2 cellular contexts compared by ENCODE assay signal in the genomic region with DNA sequence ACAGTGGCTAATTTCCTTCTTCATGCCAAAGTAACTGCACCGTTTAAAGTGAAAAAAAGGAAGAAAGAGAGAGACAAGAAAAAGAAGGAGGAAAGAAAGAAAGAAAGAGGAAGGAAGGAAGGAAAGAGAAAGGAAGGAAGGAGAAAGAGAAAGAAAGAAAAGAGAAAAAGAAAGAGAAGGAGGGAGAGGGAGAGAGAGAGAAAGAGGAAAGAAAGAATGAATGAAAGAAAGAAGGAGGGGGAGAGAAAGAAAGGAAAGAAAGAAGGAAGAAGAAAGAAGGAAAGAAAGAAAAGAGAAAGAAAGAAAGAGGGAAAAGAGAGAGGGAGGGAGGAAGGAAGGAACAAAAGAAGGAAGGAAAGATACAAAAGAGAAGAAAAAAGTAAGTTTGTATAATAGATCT.
TF ChIP-seq lines count a peak whose summit lies in the region.

No MANE protein-coding gene starts in this region.

TF ChIP-seq in HepG2, 621 proteins besides CTCF, POLR2A, EP300 and RAD21:
- no peak for TF ChIP-seq RBFOX2 (IDR thresholded peaks at IDR 0.05; ENCODE audit: low read depth, low read length)
- TF ChIP-seq, protein P1, sequence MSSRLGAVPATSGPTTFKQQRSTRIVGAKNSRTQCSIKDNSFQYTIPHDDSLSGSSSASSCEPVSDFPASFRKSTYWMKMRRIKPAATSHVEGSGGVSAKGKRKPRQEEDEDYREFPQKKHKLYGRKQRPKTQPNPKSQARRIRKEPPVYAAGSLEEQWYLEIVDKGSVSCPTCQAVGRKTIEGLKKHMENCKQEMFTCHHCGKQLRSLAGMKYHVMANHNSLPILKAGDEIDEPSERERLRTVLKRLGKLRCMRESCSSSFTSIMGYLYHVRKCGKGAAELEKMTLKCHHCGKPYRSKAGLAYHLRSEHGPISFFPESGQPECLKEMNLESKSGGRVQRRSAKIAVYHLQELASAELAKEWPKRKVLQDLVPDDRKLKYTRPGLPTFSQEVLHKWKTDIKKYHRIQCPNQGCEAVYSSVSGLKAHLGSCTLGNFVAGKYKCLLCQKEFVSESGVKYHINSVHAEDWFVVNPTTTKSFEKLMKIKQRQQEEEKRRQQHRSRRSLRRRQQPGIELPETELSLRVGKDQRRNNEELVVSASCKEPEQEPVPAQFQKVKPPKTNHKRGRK (CRISPR knock-in tag; IDR thresholded peaks at IDR 0.05), result 0 out of 2 replicates have a peak, but pooled peaks have one; percentile 44

TF ChIP-seq in K562, 482 proteins besides CTCF, POLR2A, EP300 and RAD21:
- TF ChIP-seq, protein P2, sequence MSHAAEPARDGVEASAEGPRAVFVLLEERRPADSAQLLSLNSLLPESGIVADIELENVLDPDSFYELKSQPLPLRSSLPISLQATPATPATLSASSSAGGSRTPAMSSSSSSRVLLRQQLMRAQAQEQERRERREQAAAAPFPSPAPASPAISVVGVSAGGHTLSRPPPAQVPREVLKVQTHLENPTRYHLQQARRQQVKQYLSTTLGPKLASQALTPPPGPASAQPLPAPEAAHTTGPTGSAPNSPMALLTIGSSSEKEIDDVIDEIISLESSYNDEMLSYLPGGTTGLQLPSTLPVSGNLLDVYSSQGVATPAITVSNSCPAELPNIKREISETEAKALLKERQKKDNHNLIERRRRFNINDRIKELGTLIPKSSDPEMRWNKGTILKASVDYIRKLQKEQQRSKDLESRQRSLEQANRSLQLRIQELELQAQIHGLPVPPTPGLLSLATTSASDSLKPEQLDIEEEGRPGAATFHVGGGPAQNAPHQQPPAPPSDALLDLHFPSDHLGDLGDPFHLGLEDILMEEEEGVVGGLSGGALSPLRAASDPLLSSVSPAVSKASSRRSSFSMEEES (CRISPR knock-in tag; IDR thresholded peaks at IDR 0.05), result no peak
- TF ChIP-seq, protein P1 (tag; IDR thresholded peaks at IDR 0.05), result peak; percentile 90
- no peak for TF ChIP-seq HOXB6 (CRISPR knock-in tag; IDR thresholded peaks at IDR 0.05; ENCODE audit: borderline replicate concordance)
- TF ChIP-seq NR2C2 (CRISPR knock-in tag; IDR thresholded peaks at IDR 0.05), result no peak
- TF ChIP-seq NR2C2 (tag; IDR thresholded peaks at IDR 0.05), result no peak
